In genomic region chrX:56343231-56343630, GRCh38 we compare ENCODE assay signal across 14 cellular contexts.
DNase-seq lines count a peak whose midpoint lies in the region; ATAC-seq, FAIRE-seq and TF ChIP-seq lines count a peak whose summit lies in the region.
"Had no signal": no experiment of that assay in that cellular context is flagged by ENCODE, and none has a peak within 500 bp of the region (broad histone marks: within the 10 kb centered on the region; RNA-seq: fewer than 3 reads in every experiment).

No MANE protein-coding gene starts in this region.

- no peak overlapping the region for H3K27ac ChIP-seq in mesendoderm (ENCODE audit: low read depth, low read length)
- no peak overlapping the region for H3K27ac ChIP-seq in HepG2 (ENCODE audit: extremely low read length, insufficient read depth, low read length)

- no peak overlapping the region for H2BK120ac ChIP-seq in mesendoderm (ENCODE audit: low read depth, low read length)

- no peak overlapping the region for H2BK5ac ChIP-seq in mesendoderm (ENCODE audit: low read length)

- no peaks in the 10 kb centered on the region for H3K9me3 ChIP-seq in HepG2 (ENCODE audit: low read length)

- peaks cover 12% of the 10 kb centered on the region for H3K9me3 Mint-ChIP-seq in activated naive CD8-positive, alpha-beta T cell treated with anti-CD3 and anti-CD28 coated beads, Interleukin-2, amount 10 ng/mL, durations not matched to agents 7 days and 5 days
- H3K9me3 Mint-ChIP-seq in activated naive CD8-positive, alpha-beta T cell treated with anti-CD3 and anti-CD28 coated beads for 36 hours = peaks cover 18% of the 10 kb centered on the region
- H3K9me3 Mint-ChIP-seq in stimulated activated effector memory CD8-positive, alpha-beta T cell treated with anti-CD3 and anti-CD28 coated beads, Interleukin-12 subunit alpha, Interleukin-12 subunit beta, amount 100 ng/mL, for 72 hours = peaks cover 2% of the 10 kb centered on the region

- no peak overlapping the region for H2BK15ac ChIP-seq in mesendoderm (replicated peaks; ENCODE audit: low read depth)

- DNase-seq in activated naive CD8-positive, alpha-beta T cell treated with anti-CD3 and anti-CD28 coated beads, Interleukin-2, amount 10 ng/mL, durations not matched to agents 7 days and 5 days = no peak
- no peak for DNase-seq in activated naive CD8-positive, alpha-beta T cell treated with anti-CD3 and anti-CD28 coated beads for 36 hours
- DNase-seq in SW480 (ENCODE audit: low spot score) (peak; percentile 0), mesendoderm (peak; percentile 0), HepG2 (ENCODE audit: low spot score) (no peak)
- DNase-seq in stimulated activated effector memory CD8-positive, alpha-beta T cell treated with anti-CD3 and anti-CD28 coated beads, Interleukin-12 subunit alpha, Interleukin-12 subunit beta, amount 100 ng/mL, for 72 hours (ENCODE audit: low spot score in 2 of 2) = no peak
- DNase-seq: EL, NCI-H1436 treated with DMSO at 0.1 percent for 48 hours, NCI-H2081, NCI-H510A treated with DMSO at 0.1 percent for 48 hours, SIG-M5 had no signal

- TF ChIP-seq EP300 in HepG2 (IDR thresholded peaks at IDR 0.05; ENCODE audit: low read depth in 2 of 2, low read length in 2 of 2) (no peak), HepG2 (CRISPR knock-in tag; IDR thresholded peaks at IDR 0.05; ENCODE audit: borderline replicate concordance) (no peak)

- peaks cover 33% of the 10 kb centered on the region for H3K4me1 Mint-ChIP-seq in activated naive CD8-positive, alpha-beta T cell treated with anti-CD3 and anti-CD28 coated beads, Interleukin-2, amount 10 ng/mL, durations not matched to agents 7 days and 5 days
- H3K4me1 Mint-ChIP-seq in activated naive CD8-positive, alpha-beta T cell treated with anti-CD3 and anti-CD28 coated beads for 36 hours = peaks cover 30% of the 10 kb centered on the region
- H3K4me1 Mint-ChIP-seq in stimulated activated effector memory CD8-positive, alpha-beta T cell treated with anti-CD3 and anti-CD28 coated beads, Interleukin-12 subunit alpha, Interleukin-12 subunit beta, amount 100 ng/mL, for 72 hours = peaks cover 15% of the 10 kb centered on the region
- H3K4me1 Mint-ChIP-seq: B cell had no signal

- no TSS peak for BruUV-seq in HepG2 (replicated peaks; lab: Mats Ljungman, UMichigan)

- no peak for TF ChIP-seq RAD21 in HepG2 (CRISPR knock-in tag; IDR thresholded peaks at IDR 0.05)

- POLR2A ChIA-PET in activated naive CD8-positive, alpha-beta T cell treated with anti-CD3 and anti-CD28 coated beads, Interleukin-2, amount 10 ng/mL, durations not matched to agents 7 days and 5 days (lab: Charles Lee) = no interaction called here
- POLR2A ChIA-PET in HepG2 (lab: Yijun Ruan, JAX) = no interaction called here

- H3K4me3 Mint-ChIP-seq in activated naive CD8-positive, alpha-beta T cell treated with anti-CD3 and anti-CD28 coated beads, Interleukin-2, amount 10 ng/mL, durations not matched to agents 7 days and 5 days = no peak overlapping the region
- no peak overlapping the region for H3K4me3 Mint-ChIP-seq in activated naive CD8-positive, alpha-beta T cell treated with anti-CD3 and anti-CD28 coated beads for 36 hours
- no peak overlapping the region for H3K4me3 Mint-ChIP-seq in stimulated activated effector memory CD8-positive, alpha-beta T cell treated with anti-CD3 and anti-CD28 coated beads, Interleukin-12 subunit alpha, Interleukin-12 subunit beta, amount 100 ng/mL, for 72 hours
- H3K4me3 Mint-ChIP-seq: B cell had no signal

- no peaks in the 10 kb centered on the region for H3K27me3 ChIP-seq in mesendoderm (ENCODE audit: insufficient read depth, low read length, poor library complexity)
- no peaks in the 10 kb centered on the region for H3K27me3 ChIP-seq in HepG2 (ENCODE audit: control insufficient read depth in 1 of 2, insufficient read depth in 2 of 2, low read length in 2 of 2)

- H3K4me3 ChIP-seq in mesendoderm (ENCODE audit: low read length) (no peak overlapping the region), HepG2 (replicated peaks in 1 of 3; ENCODE audit: insufficient read depth in 1 of 3, low read depth in 2 of 3, low read length in 3 of 3) (no peak overlapping the region)

- H4K20me1 ChIP-seq in HepG2 (ENCODE audit: insufficient read depth, low read length) = no peaks in the 10 kb centered on the region

- no peaks in the 10 kb centered on the region for H3K79me1 ChIP-seq in mesendoderm (ENCODE audit: low read length)

- no peaks in the 10 kb centered on the region for H3K4me1 ChIP-seq in mesendoderm (ENCODE audit: control insufficient read depth, low read depth, low read length)
- H3K4me1 ChIP-seq in HepG2 (ENCODE audit: insufficient read depth, low read length) = no peaks in the 10 kb centered on the region

- FAIRE-seq in HepG2 (lab: Jason Lieb, UNC) = no peak
- FAIRE-seq: HTR-8/SVneo had no signal

- H3K27ac Mint-ChIP-seq in activated naive CD8-positive, alpha-beta T cell treated with anti-CD3 and anti-CD28 coated beads, Interleukin-2, amount 10 ng/mL, durations not matched to agents 7 days and 5 days = no peak overlapping the region
- no peak overlapping the region for H3K27ac Mint-ChIP-seq in activated naive CD8-positive, alpha-beta T cell treated with anti-CD3 and anti-CD28 coated beads for 36 hours
- H3K27ac Mint-ChIP-seq in stimulated activated effector memory CD8-positive, alpha-beta T cell treated with anti-CD3 and anti-CD28 coated beads, Interleukin-12 subunit alpha, Interleukin-12 subunit beta, amount 100 ng/mL, for 72 hours = no peak overlapping the region
- H3K27ac Mint-ChIP-seq: B cell had no signal

- intact Hi-C loops in HepG2 (cut with micrococcal nuclease; ENCODE audit: unreplicated experiment) = no loop called here

- peak; percentile 47 for ATAC-seq in activated naive CD8-positive, alpha-beta T cell treated with anti-CD3 and anti-CD28 coated beads, Interleukin-2, amount 10 ng/mL, durations not matched to agents 7 days and 5 days (ENCODE audit: low read depth)
- ATAC-seq in stimulated activated effector memory CD8-positive, alpha-beta T cell treated with anti-CD3 and anti-CD28 coated beads, Interleukin-12 subunit alpha, Interleukin-12 subunit beta, amount 100 ng/mL, for 72 hours = peak; percentile 32
- ATAC-seq in HepG2 (no peak), HG02798 (IDR thresholded peaks at IDR 0.05; ENCODE audit: poor library complexity, unreplicated experiment) (no peak)

- H3K36me3 ChIP-seq in mesendoderm (ENCODE audit: control insufficient read depth, insufficient read depth, low read length) = no peaks in the 10 kb centered on the region
- no peaks in the 10 kb centered on the region for H3K36me3 ChIP-seq in HepG2 (replicated peaks in 1 of 2; ENCODE audit: control insufficient read depth in 1 of 2, insufficient read depth in 2 of 2, low read length in 2 of 2)

- no peak overlapping the region for H2AK5ac ChIP-seq in mesendoderm (ENCODE audit: low read length)

- WGBS in mesendoderm (ENCODE audit: extremely low coverage, insufficient coverage, low lambda C conversion rate) = no CpG with 5 or more reads among the region's 5 CpGs
- WGBS in HepG2 (ENCODE audit: low lambda C conversion rate) = no CpG with 5 or more reads among the region's 5 CpGs

- in situ Hi-C loops in HepG2 (cut with HindIII; ENCODE audit: extremely low pct_ligation_motif_present, low pct_unique_long_range_greater_than_20kb) = no loop called here

- H3K79me2 ChIP-seq in mesendoderm (ENCODE audit: control insufficient read depth, insufficient read depth, low read length) (no peaks in the 10 kb centered on the region), HepG2 (ENCODE audit: insufficient read depth, low read length) (no peaks in the 10 kb centered on the region)

- H4K8ac ChIP-seq in mesendoderm (ENCODE audit: low read depth, low read length) = no peak overlapping the region

- H3K4me2 ChIP-seq in mesendoderm (ENCODE audit: low read length) (no peak overlapping the region), HepG2 (ENCODE audit: low read depth, low read length) (no peak overlapping the region)

- no peak for TF ChIP-seq CTCF in HepG2 (CRISPR knock-in tag; IDR thresholded peaks at IDR 0.05)

- CTCF ChIA-PET in HepG2 (lab: Yijun Ruan, JAX; ENCODE audit: low intra/inter-chr PET ratio, low total read pairs) = no interaction called here

- no peak overlapping the region for H3K23ac ChIP-seq in mesendoderm (ENCODE audit: low read length)

- no peak overlapping the region for H3K56ac ChIP-seq in mesendoderm (ENCODE audit: low read length)

- H4K5ac ChIP-seq in mesendoderm (ENCODE audit: low read length) = no peak overlapping the region

- H3K4ac ChIP-seq in mesendoderm (ENCODE audit: low read depth, low read length) = no peak overlapping the region

- TF ChIP-seq POLR2A in HepG2 (IDR thresholded peaks at IDR 0.05; ENCODE audit: insufficient read depth in 1 of 2, low read depth in 2 of 2, low read length in 2 of 2) = no peak

- H3K9ac ChIP-seq in mesendoderm (ENCODE audit: low read length) (no peak overlapping the region), HepG2 (ENCODE audit: insufficient read depth, low read depth, low read length) (no peak overlapping the region)

- H3K27me3 Mint-ChIP-seq in activated naive CD8-positive, alpha-beta T cell treated with anti-CD3 and anti-CD28 coated beads, Interleukin-2, amount 10 ng/mL, durations not matched to agents 7 days and 5 days = no peaks in the 10 kb centered on the region
- no peaks in the 10 kb centered on the region for H3K27me3 Mint-ChIP-seq in activated naive CD8-positive, alpha-beta T cell treated with anti-CD3 and anti-CD28 coated beads for 36 hours
- H3K27me3 Mint-ChIP-seq: B cell had no signal

- no peak overlapping the region for H3K18ac ChIP-seq in mesendoderm (ENCODE audit: low read length)

- no peak overlapping the region for H2AFZ ChIP-seq in HepG2 (ENCODE audit: low read length)

- H3K36me3 Mint-ChIP-seq in activated naive CD8-positive, alpha-beta T cell treated with anti-CD3 and anti-CD28 coated beads, Interleukin-2, amount 10 ng/mL, durations not matched to agents 7 days and 5 days = peaks cover 22% of the 10 kb centered on the region
- H3K36me3 Mint-ChIP-seq in activated naive CD8-positive, alpha-beta T cell treated with anti-CD3 and anti-CD28 coated beads for 36 hours = no peaks in the 10 kb centered on the region
- H3K36me3 Mint-ChIP-seq in stimulated activated effector memory CD8-positive, alpha-beta T cell treated with anti-CD3 and anti-CD28 coated beads, Interleukin-12 subunit alpha, Interleukin-12 subunit beta, amount 100 ng/mL, for 72 hours = no peaks in the 10 kb centered on the region

TF ChIP-seq in HepG2, 621 proteins besides CTCF, POLR2A, EP300 and RAD21:
- TF ChIP-seq CBFB (CRISPR knock-in tag; IDR thresholded peaks at IDR 0.05) (no peak), THAP11 (CRISPR knock-in tag; IDR thresholded peaks at IDR 0.05) (no peak)

Comparison
In these comparisons a context has a peak if more than half of its experiments do, and no peak if none do; other contexts are left out.
1. ATAC-seq: peak in activated naive CD8-positive, alpha-beta T cell treated with anti-CD3 and anti-CD28 coated beads, Interleukin-2, amount 10 ng/mL, durations not matched to agents 7 days and 5 days (single experiment) and stimulated activated effector memory CD8-positive, alpha-beta T cell treated with anti-CD3 and anti-CD28 coated beads, Interleukin-12 subunit alpha, Interleukin-12 subunit beta, amount 100 ng/mL, for 72 hours (single experiment); none in HepG2 (single experiment) and HG02798 (single experiment).
2. DNase-seq: peak in SW480 (single experiment) and mesendoderm (single experiment); none in activated naive CD8-positive, alpha-beta T cell treated with anti-CD3 and anti-CD28 coated beads, Interleukin-2, amount 10 ng/mL, durations not matched to agents 7 days and 5 days (single experiment), activated naive CD8-positive, alpha-beta T cell treated with anti-CD3 and anti-CD28 coated beads for 36 hours (single experiment), stimulated activated effector memory CD8-positive, alpha-beta T cell treated with anti-CD3 and anti-CD28 coated beads, Interleukin-12 subunit alpha, Interleukin-12 subunit beta, amount 100 ng/mL, for 72 hours (0 of 2) and HepG2 (single experiment).